In genomic region chr20:35146922-35147574, GRCh38 we compare ENCODE assay signal across 8 cellular contexts. TPM values are rescaled to one million over a fixed set of nuclear protein-coding genes. Genes with fewer than 3 reads are reported as not detected.
A peak's percentile ranks its signal among the peaks of the same experiment; 100 is the strongest.
DNase-seq lines count a peak whose midpoint lies in the region; ATAC-seq and TF ChIP-seq lines count a peak whose summit lies in the region.

TSS of gene EDEM2 (minus strand) at chr20:35147336. CDS start at chr20:35147258, 78 bp downstream.

- H3K27ac Mint-ChIP-seq in GM23338 (peak within 1 kb of the TSS; percentile 92), naive B cell (peak within 1 kb of the TSS; percentile 90 to 98 (median 96))
- peak within 1 kb of the TSS; percentile 94 for H3K27ac Mint-ChIP-seq in activated T-helper 1 cell treated with anti-CD3 and anti-CD28 coated beads, Interleukin-12 subunit alpha, Interleukin-12 subunit beta, Interleukin-2, Interleukin-4 antibody, amounts not matched to agents 30 ng/mL and 10 ng/mL and 1 ng/mL, durations not matched to agents 14 hours and 24 hours and 36 hours
- peak within 1 kb of the TSS; percentile 96 for H3K27ac Mint-ChIP-seq in stimulated activated effector memory CD8-positive, alpha-beta T cell treated with anti-CD3 and anti-CD28 coated beads, Interleukin-12 subunit alpha, Interleukin-12 subunit beta, amount 100 ng/mL, for 72 hours

- H3K4me1 Mint-ChIP-seq in GM23338 (peaks cover 16% of the 10 kb centered on the region), naive B cell (peaks cover 30 to 55% (median 39%) of the 10 kb centered on the region in 3 donors)
- peaks cover 41% of the 10 kb centered on the region for H3K4me1 Mint-ChIP-seq in activated T-helper 1 cell treated with anti-CD3 and anti-CD28 coated beads, Interleukin-12 subunit alpha, Interleukin-12 subunit beta, Interleukin-2, Interleukin-4 antibody, amounts not matched to agents 30 ng/mL and 10 ng/mL and 1 ng/mL, durations not matched to agents 14 hours and 24 hours and 36 hours (ENCODE audit: low read depth)
- peaks cover 31% of the 10 kb centered on the region for H3K4me1 Mint-ChIP-seq in stimulated activated effector memory CD8-positive, alpha-beta T cell treated with anti-CD3 and anti-CD28 coated beads, Interleukin-12 subunit alpha, Interleukin-12 subunit beta, amount 100 ng/mL, for 72 hours

- H3K4me2 ChIP-seq in GM23338, result peak within 1 kb of the TSS; percentile 77

- no peaks in the 10 kb centered on the region for H3K79me2 ChIP-seq in GM23338 (replicated peaks; ENCODE audit: insufficient read depth)

- H4K20me1 ChIP-seq in GM23338 (replicated peaks; ENCODE audit: insufficient read depth), result no peaks in the 10 kb centered on the region; the same call in 1 of the 2 replicates

- H3K9me2 ChIP-seq in GM23338 (ENCODE audit: insufficient read depth), result no peaks in the 10 kb centered on the region

- intact Hi-C loops in activated T-helper 1 cell treated with anti-CD3 and anti-CD28 coated beads, Interleukin-12 subunit alpha, Interleukin-12 subunit beta, Interleukin-2, Interleukin-4 antibody, amounts not matched to agents 30 ng/mL and 10 ng/mL and 1 ng/mL, durations not matched to agents 14 hours and 24 hours and 36 hours (cut with micrococcal nuclease), result loop anchor here (1.0 to 10.0 kb wide), 10 partner anchors 51 to 842 kb away; partner anchors contain the start of genes AHCY, CEP250, GGT7 and NCOA6

- peaks cover 4% of the 10 kb centered on the region; the same call in 1 of the 2 replicates for H3K36me3 ChIP-seq in GM23338 (ENCODE audit: insufficient read depth)

- H3K4me3 Mint-ChIP-seq in GM23338 (peak within 1 kb of the TSS; percentile 92), naive B cell (peak within 1 kb of the TSS; percentile 88 to 99 (median 98))
- peak within 1 kb of the TSS; percentile 93 for H3K4me3 Mint-ChIP-seq in activated T-helper 1 cell treated with anti-CD3 and anti-CD28 coated beads, Interleukin-12 subunit alpha, Interleukin-12 subunit beta, Interleukin-2, Interleukin-4 antibody, amounts not matched to agents 30 ng/mL and 10 ng/mL and 1 ng/mL, durations not matched to agents 14 hours and 24 hours and 36 hours
- H3K4me3 Mint-ChIP-seq in stimulated activated effector memory CD8-positive, alpha-beta T cell treated with anti-CD3 and anti-CD28 coated beads, Interleukin-12 subunit alpha, Interleukin-12 subunit beta, amount 100 ng/mL, for 72 hours, result peak within 1 kb of the TSS; percentile 92

- peaks cover 3% of the 10 kb centered on the region; the same call in 2 of the 3 replicates for H3K9me3 Mint-ChIP-seq in GM23338
- H3K9me3 Mint-ChIP-seq in activated T-helper 1 cell treated with anti-CD3 and anti-CD28 coated beads, Interleukin-12 subunit alpha, Interleukin-12 subunit beta, Interleukin-2, Interleukin-4 antibody, amounts not matched to agents 30 ng/mL and 10 ng/mL and 1 ng/mL, durations not matched to agents 14 hours and 24 hours and 36 hours, result no peaks in the 10 kb centered on the region
- no peaks in the 10 kb centered on the region for H3K9me3 Mint-ChIP-seq in naive B cell
- H3K9me3 Mint-ChIP-seq in stimulated activated effector memory CD8-positive, alpha-beta T cell treated with anti-CD3 and anti-CD28 coated beads, Interleukin-12 subunit alpha, Interleukin-12 subunit beta, amount 100 ng/mL, for 72 hours, result no peaks in the 10 kb centered on the region

- H3K4me1 ChIP-seq in GM23338 (ENCODE audit: insufficient read depth), result peaks cover 13% of the 10 kb centered on the region

- ATAC-seq in GM23338 (peak; percentile 94), naive B cell (ENCODE audit: low read depth in 2 of 2) (peak; percentile 64 to 70)
- ATAC-seq in stimulated activated effector memory CD8-positive, alpha-beta T cell treated with anti-CD3 and anti-CD28 coated beads, Interleukin-12 subunit alpha, Interleukin-12 subunit beta, amount 100 ng/mL, for 72 hours, result peak; percentile 94

- peaks cover 4% of the 10 kb centered on the region; the same call in 1 of the 3 replicates for H3K36me3 Mint-ChIP-seq in GM23338 (ENCODE audit: low read depth)
- H3K36me3 Mint-ChIP-seq in activated T-helper 1 cell treated with anti-CD3 and anti-CD28 coated beads, Interleukin-12 subunit alpha, Interleukin-12 subunit beta, Interleukin-2, Interleukin-4 antibody, amounts not matched to agents 30 ng/mL and 10 ng/mL and 1 ng/mL, durations not matched to agents 14 hours and 24 hours and 36 hours (ENCODE audit: low read depth), result peaks cover 17% of the 10 kb centered on the region
- H3K36me3 Mint-ChIP-seq in naive B cell, result peaks cover 0 to 2% of the 10 kb centered on the region in 2 donors
- peaks cover 45% of the 10 kb centered on the region for H3K36me3 Mint-ChIP-seq in stimulated activated effector memory CD8-positive, alpha-beta T cell treated with anti-CD3 and anti-CD28 coated beads, Interleukin-12 subunit alpha, Interleukin-12 subunit beta, amount 100 ng/mL, for 72 hours

- peaks cover 13% of the 10 kb centered on the region for H3F3A ChIP-seq in GM23338 (replicated peaks; ENCODE audit: low read depth)

- TF ChIP-seq CTCF in GM23338 (conservative IDR thresholded peaks at IDR 0.05; ENCODE audit: low read depth in 2 of 2) (peak in 1 of 2 experiments; percentile 19; a peak in 2 of 4 replicates), LNCaP clone FGC (IDR thresholded peaks at IDR 0.05; ENCODE audit: control insufficient read depth, extremely low read depth, insufficient read depth) (0 out of 2 replicates have a peak, but pooled peaks have one; percentile 11)

- peak within 1 kb of the TSS; percentile 85 for H3K27ac ChIP-seq in GM23338 (ENCODE audit: low read depth)

- peak within 1 kb of the TSS; percentile 89 for H2AFZ ChIP-seq in GM23338

- peak; percentile 68 for DNase-seq in DMS79 (lab: John Stamatoyannopoulos, UW)
- peak; percentile 96 for DNase-seq in GM23338 (ENCODE audit: low spot score)
- DNase-seq in LNCaP clone FGC (ENCODE audit: low read depth), result peak; percentile 90
- peak; percentile 97 for DNase-seq in RPMI8226
- peak; percentile 93 for DNase-seq in activated T-helper 1 cell treated with anti-CD3 and anti-CD28 coated beads, Interleukin-12 subunit alpha, Interleukin-12 subunit beta, Interleukin-2, Interleukin-4 antibody, amounts not matched to agents 30 ng/mL and 10 ng/mL and 1 ng/mL, durations not matched to agents 14 hours and 24 hours and 36 hours (ENCODE audit: low spot score)
- peak; percentile 94 for DNase-seq in fibroblast of gingiva (ENCODE audit: low read depth)
- peak; percentile 89 for DNase-seq in naive B cell
- DNase-seq in stimulated activated effector memory CD8-positive, alpha-beta T cell treated with anti-CD3 and anti-CD28 coated beads, Interleukin-12 subunit alpha, Interleukin-12 subunit beta, amount 100 ng/mL, for 72 hours (ENCODE audit: low spot score in 2 of 2), result peak; percentile 92 to 96

- peak within 1 kb of the TSS; percentile 95 for H3K4me3 ChIP-seq in GM23338
- peak within 1 kb of the TSS; percentile 85 for H3K4me3 ChIP-seq in LNCaP clone FGC (ENCODE audit: low read depth, low read length)

- H3K27me3 ChIP-seq in GM23338 (ENCODE audit: insufficient read depth), result no peaks in the 10 kb centered on the region

- H3K27me3 Mint-ChIP-seq in GM23338 (ENCODE audit: insufficient read depth, low read depth, poor library complexity), result peaks cover 9% of the 10 kb centered on the region
- H3K27me3 Mint-ChIP-seq in activated T-helper 1 cell treated with anti-CD3 and anti-CD28 coated beads, Interleukin-12 subunit alpha, Interleukin-12 subunit beta, Interleukin-2, Interleukin-4 antibody, amounts not matched to agents 30 ng/mL and 10 ng/mL and 1 ng/mL, durations not matched to agents 14 hours and 24 hours and 36 hours (ENCODE audit: insufficient read depth), result peaks cover 9% of the 10 kb centered on the region
- H3K27me3 Mint-ChIP-seq in naive B cell, result no peaks in the 10 kb centered on the region

TF ChIP-seq in GM23338, 12 proteins besides CTCF, POLR2A, EP300 and RAD21:
- TF ChIP-seq ETS1 (IDR thresholded peaks at IDR 0.05) (peak; percentile 95), EZH2phosphoT487 (IDR thresholded peaks at IDR 0.05; ENCODE audit: unreplicated experiment) (no peak), POLR2AphosphoS5 (IDR thresholded peaks at IDR 0.05; ENCODE audit: low read depth) (peak; percentile 76)

RNA-seq across cellular contexts. Expression of gene EDEM2, which starts in this region (rescaled TPM):
- 20.7 and 25.3 TPM in 2 replicates for total RNA-seq in GM23338 (2014; rRNA removed; shearing (Covaris generic))
- polyA plus RNA-seq in GM23338 (2016; fragmentation: Nextera tagmentation; extraction: Ambion mirVana) (13.9 and 14.2 TPM in 2 replicates), naive B cell (ENCODE audit: low read depth in 6 of 6) (10 to 100 TPM; 41.6 to 67.6 (median 45.5) TPM)
- total RNA-seq in activated T-helper 1 cell treated with anti-CD3 and anti-CD28 coated beads, Interleukin-12 subunit alpha, Interleukin-12 subunit beta, Interleukin-2, Interleukin-4 antibody, amounts not matched to agents 30 ng/mL and 10 ng/mL and 1 ng/mL, durations not matched to agents 14 hours and 24 hours and 36 hours, result 19.9 and 21.9 TPM in 2 replicates

Comparison
In these comparisons a context has a peak if more than half of its experiments do, and no peak if none do; other contexts are left out.
1. Peak in every context shown above with its lines: DNase-seq, ATAC-seq, H3K4me3 ChIP-seq and H3K27ac ChIP-seq.